In genomic region chr1:31920986-31921385, GRCh38 we compare ENCODE assay signal across 12 cellular contexts. TPM values are rescaled to one million over a fixed set of nuclear protein-coding genes. Genes with fewer than 3 reads are reported as not detected.
DNase-seq lines count a peak whose midpoint lies in the region; ATAC-seq, FAIRE-seq and TF ChIP-seq lines count a peak whose summit lies in the region.
"Had no signal": no experiment of that assay in that cellular context is flagged by ENCODE, and none has a peak within 500 bp of the region (broad histone marks: within the 10 kb centered on the region; RNA-seq: fewer than 3 reads in every experiment).

No MANE protein-coding gene starts in this region.

- CTCF ChIA-PET in A549 (lab: Yijun Ruan, JAX) (interaction anchor here (1.0 kb wide), 1 partner anchor 43 kb away, joined by 7 read pairs; no protein-coding TSS in a partner anchor), Calu3 (lab: Charles Lee) (interaction anchor here (0.6 to 0.9 kb wide), 3 partner anchors 19 to 34 kb away, joined by 3 to 4 read pairs (median 3); no protein-coding TSS in a partner anchor)
- CTCF ChIA-PET in activated CD8-positive, alpha-beta T cell treated with anti-CD3 and anti-CD28 coated beads, Interleukin-2, amount 10 ng/mL, durations not matched to agents 7 days and 5 days (lab: Charles Lee) = interaction anchor here (0.9 to 4.2 kb wide), 4 partner anchors 18 to 45 kb away, joined by 3 to 26 read pairs (median 6); partner anchors contain the start of gene PTP4A2

- TF ChIP-seq CTCF in A549 (IDR thresholded peaks at IDR 0.05) (no peak), Calu3 (IDR thresholded peaks at IDR 0.05; ENCODE audit: unreplicated experiment) (no peak), Peyer's patch (IDR thresholded peaks at IDR 0.05) (no peak)

- H3K4me3 Mint-ChIP-seq in Calu3 (ENCODE audit: low read depth, unreplicated experiment) (peak overlapping the region; percentile 63), memory B cell (no peak overlapping the region)
- H3K4me3 Mint-ChIP-seq in activated CD8-positive, alpha-beta T cell treated with anti-CD3 and anti-CD28 coated beads, Interleukin-2, amount 10 ng/mL, durations not matched to agents 7 days and 5 days = no peak overlapping the region

- H3K27me3 ChIP-seq in Peyer's patch = no peaks in the 10 kb centered on the region
- H3K27me3 ChIP-seq: pancreas had no signal

- no peak for TF ChIP-seq POLR2A in A549 (IDR thresholded peaks at IDR 0.05; ENCODE audit: low read length)
- TF ChIP-seq POLR2A in Peyer's patch (IDR thresholded peaks at IDR 0.05) = no peak

- ATAC-seq in A549 (no peak; a peak in 1 of 6 replicates), memory B cell (ENCODE audit: low read depth) (no peak), HG03196 (IDR thresholded peaks at IDR 0.05; ENCODE audit: unreplicated experiment) (no peak), SK-N-SH treated with all-trans-retinoic acid at 6 μM for 48 hours (no peak), HG02885 (IDR thresholded peaks at IDR 0.05; ENCODE audit: poor library complexity, unreplicated experiment) (no peak)
- no peak for ATAC-seq in activated CD8-positive, alpha-beta T cell treated with anti-CD3 and anti-CD28 coated beads, Interleukin-2, amount 10 ng/mL, durations not matched to agents 7 days and 5 days

- peaks cover 78% of the 10 kb centered on the region for H3K36me3 Mint-ChIP-seq in Calu3 (ENCODE audit: insufficient read depth, unreplicated experiment)
- H3K36me3 Mint-ChIP-seq in activated CD8-positive, alpha-beta T cell treated with anti-CD3 and anti-CD28 coated beads, Interleukin-2, amount 10 ng/mL, durations not matched to agents 7 days and 5 days (ENCODE audit: low read depth) = peaks cover 60% of the 10 kb centered on the region
- H3K36me3 Mint-ChIP-seq in memory B cell = peaks cover 18% of the 10 kb centered on the region

- no TSS peak for BruUV-seq in Calu3 (replicated peaks; lab: Mats Ljungman, UMichigan)

- TF ChIP-seq EP300 in A549 (IDR thresholded peaks at IDR 0.05) = no peak

- H3K4me3 ChIP-seq in A549 (no peak overlapping the region), Peyer's patch (no peak overlapping the region)
- H3K4me3 ChIP-seq: pancreas had no signal

- intact Hi-C loops in Calu3 (cut with micrococcal nuclease; ENCODE audit: unreplicated experiment) = loop anchor here (5.0 to 10.0 kb wide), 2 partner anchors 41 to 94 kb away; partner anchors contain the start of gene KHDRBS1

- H3K36me3 ChIP-seq in Peyer's patch = peaks cover 0 to 25% (median 0%) of the 10 kb centered on the region in 3 donors
- H3K36me3 ChIP-seq: pancreas had no signal

- DNase-seq in A549 (ENCODE audit: low read depth in 1 of 2, low spot score in 1 of 2) = peak in 1 of 2 experiments; percentile 25
- no peak for DNase-seq in Calu3
- DNase-seq in activated CD8-positive, alpha-beta T cell treated with anti-CD3 and anti-CD28 coated beads, Interleukin-2, amount 10 ng/mL, durations not matched to agents 7 days and 5 days = no peak
- no peak for DNase-seq in memory B cell (ENCODE audit: low spot score in 2 of 2)
- DNase-seq in Peyer's patch = no peak
- DNase-seq: NCI-H345, pancreas, SHP77 treated with DMSO at 0.1 percent for 48 hours had no signal

- H3K4me1 ChIP-seq in A549 = peaks cover 53% of the 10 kb centered on the region
- peaks cover 0 to 35% (median 14%) of the 10 kb centered on the region in 4 donors for H3K4me1 ChIP-seq in Peyer's patch

- peak overlapping the region; percentile 92 for H3K27ac Mint-ChIP-seq in Calu3 (ENCODE audit: unreplicated experiment)
- H3K27ac Mint-ChIP-seq in activated CD8-positive, alpha-beta T cell treated with anti-CD3 and anti-CD28 coated beads, Interleukin-2, amount 10 ng/mL, durations not matched to agents 7 days and 5 days = peak overlapping the region; percentile 53
- peak overlapping the region; percentile 68 for H3K27ac Mint-ChIP-seq in memory B cell

- peak overlapping the region; percentile 48 for H3K4me2 ChIP-seq in A549

- H3K9me3 ChIP-seq in A549 = no peaks in the 10 kb centered on the region
- no peaks in the 10 kb centered on the region for H3K9me3 ChIP-seq in Peyer's patch
- H3K9me3 ChIP-seq: pancreas had no signal

- FAIRE-seq in A549 (lab: Jason Lieb, UNC) = no peak
- FAIRE-seq: bronchial epithelial cell, pancreas had no signal

- WGBS in A549 (ENCODE audit: missing lambda C conversion rate) = 52% methylated on average over 2 of the region's 2 CpGs

- POLR2A ChIA-PET in A549 (lab: Yijun Ruan, JAX) = interaction anchor here (0.6 to 1.1 kb wide), 3 partner anchors 16 to 43 kb away, joined by 3 to 4 read pairs (median 3); partner anchors contain the start of gene PTP4A2
- POLR2A ChIA-PET in activated CD8-positive, alpha-beta T cell treated with anti-CD3 and anti-CD28 coated beads, Interleukin-2, amount 10 ng/mL, durations not matched to agents 7 days and 5 days (lab: Charles Lee) = interaction anchor here (0.7 to 2.1 kb wide), 5 partner anchors 13 to 276 kb away, joined by 3 to 11 read pairs (median 4); partner anchors contain the start of genes PEF1 and PTP4A2

- H3K27me3 Mint-ChIP-seq in Calu3 (ENCODE audit: unreplicated experiment) (no peaks in the 10 kb centered on the region), memory B cell (no peaks in the 10 kb centered on the region)
- H3K27me3 Mint-ChIP-seq in activated CD8-positive, alpha-beta T cell treated with anti-CD3 and anti-CD28 coated beads, Interleukin-2, amount 10 ng/mL, durations not matched to agents 7 days and 5 days (ENCODE audit: low read depth) = no peaks in the 10 kb centered on the region

- H3K27ac ChIP-seq in A549 (peak overlapping the region; percentile 32 to 56), Peyer's patch (peak overlapping the region in 1 of 4 donors; percentile 1)

- H3K4me1 Mint-ChIP-seq in Calu3 (ENCODE audit: low read depth, unreplicated experiment) (peaks cover 54% of the 10 kb centered on the region), memory B cell (peaks cover 32% of the 10 kb centered on the region)
- peaks cover 70% of the 10 kb centered on the region for H3K4me1 Mint-ChIP-seq in activated CD8-positive, alpha-beta T cell treated with anti-CD3 and anti-CD28 coated beads, Interleukin-2, amount 10 ng/mL, durations not matched to agents 7 days and 5 days (ENCODE audit: low read depth)

- H3K9me3 Mint-ChIP-seq in Calu3 (ENCODE audit: low read depth, unreplicated experiment) = no peaks in the 10 kb centered on the region
- H3K9me3 Mint-ChIP-seq in activated CD8-positive, alpha-beta T cell treated with anti-CD3 and anti-CD28 coated beads, Interleukin-2, amount 10 ng/mL, durations not matched to agents 7 days and 5 days (ENCODE audit: insufficient read depth) = no peaks in the 10 kb centered on the region
- H3K9me3 Mint-ChIP-seq in memory B cell = no peaks in the 10 kb centered on the region

- TF ChIP-seq RAD21 in A549 (conservative IDR thresholded peaks at IDR 0.05 in 1 of 2, IDR thresholded peaks at IDR 0.05 in 1 of 2) = no peak

TF ChIP-seq in A549, 52 proteins besides CTCF, POLR2A, EP300 and RAD21:
- TF ChIP-seq CEBPB (IDR thresholded peaks at IDR 0.05) (0 out of 4 replicates have a peak, but pooled peaks of 1 of the 2 experiments have one; percentile 16), CHD4 (IDR thresholded peaks at IDR 0.05; ENCODE audit: borderline replicate concordance) (no peak)

TF ChIP-seq in SK-N-SH treated with all-trans-retinoic acid at 6 μM for 48 hours, 23 proteins besides CTCF, POLR2A, EP300 and RAD21 (continues in another document):
- TF ChIP-seq PATZ1 (CRISPR knock-in tag; IDR thresholded peaks at IDR 0.05; ENCODE audit: borderline replicate concordance) (no peak), PPARA (CRISPR knock-in tag; IDR thresholded peaks at IDR 0.05; ENCODE audit: borderline replicate concordance) (no peak), ARNTL (CRISPR knock-in tag; IDR thresholded peaks at IDR 0.05; ENCODE audit: borderline replicate concordance, low read depth) (no peak), ZFP30 (CRISPR knock-in tag; IDR thresholded peaks at IDR 0.05) (no peak), ZFP3 (CRISPR knock-in tag; IDR thresholded peaks at IDR 0.05) (no peak), ZC3H10 (CRISPR knock-in tag; IDR thresholded peaks at IDR 0.05) (no peak), BACH2 (CRISPR knock-in tag; IDR thresholded peaks at IDR 0.05; ENCODE audit: borderline replicate concordance) (no peak), CSDC2 (CRISPR knock-in tag; IDR thresholded peaks at IDR 0.05) (no peak), ZNF70 (CRISPR knock-in tag; IDR thresholded peaks at IDR 0.05) (no peak), TOX (CRISPR knock-in tag; IDR thresholded peaks at IDR 0.05; ENCODE audit: borderline replicate concordance) (no peak), TCF4 (CRISPR knock-in tag; IDR thresholded peaks at IDR 0.05; ENCODE audit: borderline replicate concordance) (no peak), ESRRG (CRISPR knock-in tag; IDR thresholded peaks at IDR 0.05) (no peak), ISL1 (CRISPR knock-in tag; IDR thresholded peaks at IDR 0.05) (no peak), SNAI2 (CRISPR knock-in tag; IDR thresholded peaks at IDR 0.05) (no peak), RARB (CRISPR knock-in tag; IDR thresholded peaks at IDR 0.05) (no peak), OSR1 (CRISPR knock-in tag; IDR thresholded peaks at IDR 0.05) (no peak)

RNA-seq across cellular contexts. Expression of gene PTP4A2, which starts 17.2 kb away (rescaled TPM):
- 504 and 563 TPM in 2 replicates for polyA plus RNA-seq in A549 (2011; rRNA removed)
- polyA plus RNA-seq in A549 (2012; cell fraction: cytosol; rRNA removed) = 49.1 and 51.5 TPM in 2 replicates
- 13.1 and 17.8 TPM in 2 replicates for polyA plus RNA-seq in A549 (2012; cell fraction: nucleus; rRNA removed)
- 234 to 263 TPM (median 246 TPM) in 3 replicates for polyA plus RNA-seq in A549 (2017; fragmentation: RNase III; extraction: RNeasy Plus Mini Kit Qiagen cat#74134 plus additional on column Dnase treatment)
- 385 and 443 TPM in 2 replicates for polyA minus RNA-seq in A549 (2011; rRNA and poly(A)+ RNA removed)
- total RNA-seq in Calu3 (2022) = 337 and 366 TPM in 2 replicates
- 100 to 1,000 TPM; 409 to 419 TPM for total RNA-seq in activated CD8-positive, alpha-beta T cell treated with anti-CD3 and anti-CD28 coated beads, Interleukin-2, amount 10 ng/mL, durations not matched to agents 7 days and 5 days
- total RNA-seq in Peyer's patch = 100 to 1,000 TPM; 103 to 165 (median 122) TPM
